Comparison of ENCODE assay signal across 1 cellular context in genomic region chr2:234974501-234975385, GRCh38.
TF ChIP-seq lines count a peak whose summit lies in the region.

No MANE protein-coding gene starts in this region.

TF ChIP-seq in H1, 55 proteins besides CTCF, POLR2A, EP300 and RAD21 (continued from another document):
- TF ChIP-seq, protein P1, sequence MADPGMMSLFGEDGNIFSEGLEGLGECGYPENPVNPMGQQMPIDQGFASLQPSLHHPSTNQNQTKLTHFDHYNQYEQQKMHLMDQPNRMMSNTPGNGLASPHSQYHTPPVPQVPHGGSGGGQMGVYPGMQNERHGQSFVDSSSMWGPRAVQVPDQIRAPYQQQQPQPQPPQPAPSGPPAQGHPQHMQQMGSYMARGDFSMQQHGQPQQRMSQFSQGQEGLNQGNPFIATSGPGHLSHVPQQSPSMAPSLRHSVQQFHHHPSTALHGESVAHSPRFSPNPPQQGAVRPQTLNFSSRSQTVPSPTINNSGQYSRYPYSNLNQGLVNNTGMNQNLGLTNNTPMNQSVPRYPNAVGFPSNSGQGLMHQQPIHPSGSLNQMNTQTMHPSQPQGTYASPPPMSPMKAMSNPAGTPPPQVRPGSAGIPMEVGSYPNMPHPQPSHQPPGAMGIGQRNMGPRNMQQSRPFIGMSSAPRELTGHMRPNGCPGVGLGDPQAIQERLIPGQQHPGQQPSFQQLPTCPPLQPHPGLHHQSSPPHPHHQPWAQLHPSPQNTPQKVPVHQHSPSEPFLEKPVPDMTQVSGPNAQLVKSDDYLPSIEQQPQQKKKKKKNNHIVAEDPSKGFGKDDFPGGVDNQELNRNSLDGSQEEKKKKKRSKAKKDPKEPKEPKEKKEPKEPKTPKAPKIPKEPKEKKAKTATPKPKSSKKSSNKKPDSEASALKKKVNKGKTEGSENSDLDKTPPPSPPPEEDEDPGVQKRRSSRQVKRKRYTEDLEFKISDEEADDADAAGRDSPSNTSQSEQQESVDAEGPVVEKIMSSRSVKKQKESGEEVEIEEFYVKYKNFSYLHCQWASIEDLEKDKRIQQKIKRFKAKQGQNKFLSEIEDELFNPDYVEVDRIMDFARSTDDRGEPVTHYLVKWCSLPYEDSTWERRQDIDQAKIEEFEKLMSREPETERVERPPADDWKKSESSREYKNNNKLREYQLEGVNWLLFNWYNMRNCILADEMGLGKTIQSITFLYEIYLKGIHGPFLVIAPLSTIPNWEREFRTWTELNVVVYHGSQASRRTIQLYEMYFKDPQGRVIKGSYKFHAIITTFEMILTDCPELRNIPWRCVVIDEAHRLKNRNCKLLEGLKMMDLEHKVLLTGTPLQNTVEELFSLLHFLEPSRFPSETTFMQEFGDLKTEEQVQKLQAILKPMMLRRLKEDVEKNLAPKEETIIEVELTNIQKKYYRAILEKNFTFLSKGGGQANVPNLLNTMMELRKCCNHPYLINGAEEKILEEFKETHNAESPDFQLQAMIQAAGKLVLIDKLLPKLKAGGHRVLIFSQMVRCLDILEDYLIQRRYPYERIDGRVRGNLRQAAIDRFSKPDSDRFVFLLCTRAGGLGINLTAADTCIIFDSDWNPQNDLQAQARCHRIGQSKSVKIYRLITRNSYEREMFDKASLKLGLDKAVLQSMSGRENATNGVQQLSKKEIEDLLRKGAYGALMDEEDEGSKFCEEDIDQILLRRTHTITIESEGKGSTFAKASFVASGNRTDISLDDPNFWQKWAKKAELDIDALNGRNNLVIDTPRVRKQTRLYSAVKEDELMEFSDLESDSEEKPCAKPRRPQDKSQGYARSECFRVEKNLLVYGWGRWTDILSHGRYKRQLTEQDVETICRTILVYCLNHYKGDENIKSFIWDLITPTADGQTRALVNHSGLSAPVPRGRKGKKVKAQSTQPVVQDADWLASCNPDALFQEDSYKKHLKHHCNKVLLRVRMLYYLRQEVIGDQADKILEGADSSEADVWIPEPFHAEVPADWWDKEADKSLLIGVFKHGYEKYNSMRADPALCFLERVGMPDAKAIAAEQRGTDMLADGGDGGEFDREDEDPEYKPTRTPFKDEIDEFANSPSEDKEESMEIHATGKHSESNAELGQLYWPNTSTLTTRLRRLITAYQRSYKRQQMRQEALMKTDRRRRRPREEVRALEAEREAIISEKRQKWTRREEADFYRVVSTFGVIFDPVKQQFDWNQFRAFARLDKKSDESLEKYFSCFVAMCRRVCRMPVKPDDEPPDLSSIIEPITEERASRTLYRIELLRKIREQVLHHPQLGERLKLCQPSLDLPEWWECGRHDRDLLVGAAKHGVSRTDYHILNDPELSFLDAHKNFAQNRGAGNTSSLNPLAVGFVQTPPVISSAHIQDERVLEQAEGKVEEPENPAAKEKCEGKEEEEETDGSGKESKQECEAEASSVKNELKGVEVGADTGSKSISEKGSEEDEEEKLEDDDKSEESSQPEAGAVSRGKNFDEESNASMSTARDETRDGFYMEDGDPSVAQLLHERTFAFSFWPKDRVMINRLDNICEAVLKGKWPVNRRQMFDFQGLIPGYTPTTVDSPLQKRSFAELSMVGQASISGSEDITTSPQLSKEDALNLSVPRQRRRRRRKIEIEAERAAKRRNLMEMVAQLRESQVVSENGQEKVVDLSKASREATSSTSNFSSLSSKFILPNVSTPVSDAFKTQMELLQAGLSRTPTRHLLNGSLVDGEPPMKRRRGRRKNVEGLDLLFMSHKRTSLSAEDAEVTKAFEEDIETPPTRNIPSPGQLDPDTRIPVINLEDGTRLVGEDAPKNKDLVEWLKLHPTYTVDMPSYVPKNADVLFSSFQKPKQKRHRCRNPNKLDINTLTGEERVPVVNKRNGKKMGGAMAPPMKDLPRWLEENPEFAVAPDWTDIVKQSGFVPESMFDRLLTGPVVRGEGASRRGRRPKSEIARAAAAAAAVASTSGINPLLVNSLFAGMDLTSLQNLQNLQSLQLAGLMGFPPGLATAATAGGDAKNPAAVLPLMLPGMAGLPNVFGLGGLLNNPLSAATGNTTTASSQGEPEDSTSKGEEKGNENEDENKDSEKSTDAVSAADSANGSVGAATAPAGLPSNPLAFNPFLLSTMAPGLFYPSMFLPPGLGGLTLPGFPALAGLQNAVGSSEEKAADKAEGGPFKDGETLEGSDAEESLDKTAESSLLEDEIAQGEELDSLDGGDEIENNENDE (IDR thresholded peaks at IDR 0.05; ENCODE audit: insufficient replicate concordance, low read length) = no peak
TF ChIP-seq in H1: peak in this region for 0.
